In genomic region chr7:76486618-76487017, GRCh38 we compare ENCODE assay signal across 9 cellular contexts. TPM values are rescaled to one million over a fixed set of nuclear protein-coding genes. Genes with fewer than 3 reads are reported as not detected.
DNase-seq lines count a peak whose midpoint lies in the region; ATAC-seq and TF ChIP-seq lines count a peak whose summit lies in the region.
"Not testable (repeated sequence)": the region's sequence is repeated elsewhere in the genome, so short reads cannot be mapped to it uniquely, and the experiment has no call there.
"Had no signal": no experiment of that assay in that cellular context is flagged by ENCODE, and none has a peak within 500 bp of the region (broad histone marks: within the 10 kb centered on the region; RNA-seq: fewer than 3 reads in every experiment).

No MANE protein-coding gene starts in this region.

- H3K27me3 Mint-ChIP-seq in activated T-helper 1 cell treated with anti-CD3 and anti-CD28 coated beads, Interleukin-12 subunit alpha, Interleukin-12 subunit beta, Interleukin-2, Interleukin-4 antibody, amounts not matched to agents 30 ng/mL and 10 ng/mL and 1 ng/mL, durations not matched to agents 14 hours and 24 hours and 36 hours (ENCODE audit: insufficient read depth): not testable (repeated sequence)

- peak overlapping the region; percentile 49 for H3K4me3 Mint-ChIP-seq in activated T-helper 1 cell treated with anti-CD3 and anti-CD28 coated beads, Interleukin-12 subunit alpha, Interleukin-12 subunit beta, Interleukin-2, Interleukin-4 antibody, amounts not matched to agents 30 ng/mL and 10 ng/mL and 1 ng/mL, durations not matched to agents 14 hours and 24 hours and 36 hours

- TF ChIP-seq POLR2A in GM18505 (IDR thresholded peaks at IDR 0.05; ENCODE audit: borderline replicate concordance, extremely low read depth, insufficient read depth, insufficient read length): not testable (repeated sequence)

- intact Hi-C loops in activated T-helper 1 cell treated with anti-CD3 and anti-CD28 coated beads, Interleukin-12 subunit alpha, Interleukin-12 subunit beta, Interleukin-2, Interleukin-4 antibody, amounts not matched to agents 30 ng/mL and 10 ng/mL and 1 ng/mL, durations not matched to agents 14 hours and 24 hours and 36 hours (cut with micrococcal nuclease); left ventricle myocardium superior (cut with micrococcal nuclease): not testable (repeated sequence)

- H3K9me3 Mint-ChIP-seq in activated T-helper 1 cell treated with anti-CD3 and anti-CD28 coated beads, Interleukin-12 subunit alpha, Interleukin-12 subunit beta, Interleukin-2, Interleukin-4 antibody, amounts not matched to agents 30 ng/mL and 10 ng/mL and 1 ng/mL, durations not matched to agents 14 hours and 24 hours and 36 hours: not testable (repeated sequence)

- not testable (repeated sequence) for H3K36me3 Mint-ChIP-seq in activated T-helper 1 cell treated with anti-CD3 and anti-CD28 coated beads, Interleukin-12 subunit alpha, Interleukin-12 subunit beta, Interleukin-2, Interleukin-4 antibody, amounts not matched to agents 30 ng/mL and 10 ng/mL and 1 ng/mL, durations not matched to agents 14 hours and 24 hours and 36 hours (ENCODE audit: low read depth)

- peak overlapping the region; percentile 74 for H3K27ac Mint-ChIP-seq in activated T-helper 1 cell treated with anti-CD3 and anti-CD28 coated beads, Interleukin-12 subunit alpha, Interleukin-12 subunit beta, Interleukin-2, Interleukin-4 antibody, amounts not matched to agents 30 ng/mL and 10 ng/mL and 1 ng/mL, durations not matched to agents 14 hours and 24 hours and 36 hours

- ATAC-seq in GM18505 (IDR thresholded peaks at IDR 0.05; ENCODE audit: unreplicated experiment) (peak; percentile 98), GM19438 (IDR thresholded peaks at IDR 0.05; ENCODE audit: low read depth, unreplicated experiment) (peak; percentile 98), HG02623 (IDR thresholded peaks at IDR 0.05; ENCODE audit: unreplicated experiment) (peak; percentile 97), HG03135 (IDR thresholded peaks at IDR 0.05; ENCODE audit: unreplicated experiment) (peak; percentile 98), SK-N-SH treated with all-trans-retinoic acid at 6 μM for 48 hours (peak; percentile 25; the same call in 2 of the 3 replicates), left ventricle myocardium superior (peak; percentile 48)

- H3K4me1 Mint-ChIP-seq in activated T-helper 1 cell treated with anti-CD3 and anti-CD28 coated beads, Interleukin-12 subunit alpha, Interleukin-12 subunit beta, Interleukin-2, Interleukin-4 antibody, amounts not matched to agents 30 ng/mL and 10 ng/mL and 1 ng/mL, durations not matched to agents 14 hours and 24 hours and 36 hours (ENCODE audit: low read depth): not testable (repeated sequence)

- peak; percentile 24 for DNase-seq in activated T-helper 1 cell treated with anti-CD3 and anti-CD28 coated beads, Interleukin-12 subunit alpha, Interleukin-12 subunit beta, Interleukin-2, Interleukin-4 antibody, amounts not matched to agents 30 ng/mL and 10 ng/mL and 1 ng/mL, durations not matched to agents 14 hours and 24 hours and 36 hours (ENCODE audit: low spot score)
- DNase-seq in left ventricle myocardium superior: not testable (repeated sequence)
- peak in 2 of 3 donors; percentile 9 to 15 for DNase-seq in stimulated activated CD4-positive, alpha-beta T cell treated with anti-CD3 and anti-CD28 coated beads, TNF-alpha, amount 100 ng/mL, for 48 hours (ENCODE audit: low read depth in 3 of 3)

RNA-seq across cellular contexts. Expression of gene UPK3B, which starts 23.7 kb away (rescaled TPM):
- total RNA-seq in activated T-helper 1 cell treated with anti-CD3 and anti-CD28 coated beads, Interleukin-12 subunit alpha, Interleukin-12 subunit beta, Interleukin-2, Interleukin-4 antibody, amounts not matched to agents 30 ng/mL and 10 ng/mL and 1 ng/mL, durations not matched to agents 14 hours and 24 hours and 36 hours: 1.1 and 1.2 TPM in 2 replicates
- 2.2 TPM for total RNA-seq in left ventricle myocardium superior

RNA-seq across cellular contexts. Expression of gene DTX2, which starts 25.1 kb away (rescaled TPM):
- 26.4 and 28.0 TPM in 2 replicates for total RNA-seq in activated T-helper 1 cell treated with anti-CD3 and anti-CD28 coated beads, Interleukin-12 subunit alpha, Interleukin-12 subunit beta, Interleukin-2, Interleukin-4 antibody, amounts not matched to agents 30 ng/mL and 10 ng/mL and 1 ng/mL, durations not matched to agents 14 hours and 24 hours and 36 hours
- 9.3 TPM for total RNA-seq in left ventricle myocardium superior

RNA-seq across cellular contexts. Expression of gene SPDYE16, which starts 56.5 kb away (rescaled TPM):
- 0.15 TPM in 1 of 2 replicates, not detected in the other for total RNA-seq in activated T-helper 1 cell treated with anti-CD3 and anti-CD28 coated beads, Interleukin-12 subunit alpha, Interleukin-12 subunit beta, Interleukin-2, Interleukin-4 antibody, amounts not matched to agents 30 ng/mL and 10 ng/mL and 1 ng/mL, durations not matched to agents 14 hours and 24 hours and 36 hours
- not detected for total RNA-seq in left ventricle myocardium superior
- total RNA-seq: cardiac septum had no signal

Comparison
In these comparisons a context has a peak if more than half of its experiments do, and no peak if none do; other contexts are left out.
1. ATAC-seq: peak in every context shown above with its lines; median percentile 98 in GM18505; 98 in GM19438; 98 in HG03135; 97 in HG02623; 48 in left ventricle myocardium superior; 25 in SK-N-SH treated with all-trans-retinoic acid at 6 μM for 48 hours.